In genomic region chr5:1292139-1292538, GRCh38 we compare ENCODE assay signal across 18 cellular contexts. TPM values are rescaled to one million over a fixed set of nuclear protein-coding genes. Genes with fewer than 3 reads are reported as not detected.
DNase-seq lines count a peak whose midpoint lies in the region; ATAC-seq, FAIRE-seq and TF ChIP-seq lines count a peak whose summit lies in the region.
"Had no signal": no experiment of that assay in that cellular context is flagged by ENCODE, and none has a peak within 500 bp of the region (broad histone marks: within the 10 kb centered on the region; RNA-seq: fewer than 3 reads in every experiment).

No MANE protein-coding gene starts in this region.

- in situ Hi-C loops in GM12878 (cut with MboI), result no loop called here

- no peak overlapping the region for H2AK5ac ChIP-seq in H9 (ENCODE audit: insufficient read length, low read length)

- no peaks in the 10 kb centered on the region for H3K4me1 Mint-ChIP-seq in H9

- H3K18ac ChIP-seq in H9 (ENCODE audit: insufficient read length, low read depth, low read length), result no peak overlapping the region

- POLR2A ChIA-PET in GM12878 (lab: Charles Lee), result no interaction called here

- peaks cover 12% of the 10 kb centered on the region for H3K27me3 Mint-ChIP-seq in H9 (ENCODE audit: low read depth)

- H2BK20ac ChIP-seq in H9 (ENCODE audit: low read depth, low read length, poor library complexity, severe bottlenecking), result no peak overlapping the region

- RAD21 ChIA-PET in GM12878 (lab: Charles Lee; ENCODE audit: unreplicated experiment), result no interaction called here

- TF ChIP-seq CTCF in H9 (conservative IDR thresholded peaks at IDR 0.05) (no peak), GM12878 (IDR thresholded peaks at IDR 0.05 in 2 of 3, conservative IDR thresholded peaks at IDR 0.05 in 1 of 3; ENCODE audit: control insufficient read depth in 2 of 3, extremely low read depth in 1 of 3, insufficient read depth in 1 of 3, low read depth in 3 of 3, low read length in 3 of 3) (peak in 1 of 3 experiments; percentile 3; a peak in 2 of 6 replicates), sigmoid colon (IDR thresholded peaks at IDR 0.05) (no peak)

- H3K56ac ChIP-seq in H9 (ENCODE audit: insufficient read length, low read depth, low read length), result no peak overlapping the region

- H2BK15ac ChIP-seq in H9 (ENCODE audit: low read depth, low read length), result no peak overlapping the region

- peaks cover 2% of the 10 kb centered on the region for H3K79me1 ChIP-seq in H9 (ENCODE audit: insufficient read depth, low read depth, low read length, poor library complexity, severe bottlenecking)

- no peak overlapping the region for H4K8ac ChIP-seq in H9 (replicated peaks; ENCODE audit: insufficient read length, low read depth, low read length)

- H3K36me3 Mint-ChIP-seq in H9 (ENCODE audit: insufficient read depth in 1 of 3, low read depth in 3 of 3), result peaks cover 7 to 22% (median 15%) of the 10 kb centered on the region in 3 experiments

- TF ChIP-seq RAD21 in GM12878 (IDR thresholded peaks at IDR 0.05; ENCODE audit: insufficient read depth, low read depth, low read length), result no peak

- H2BK12ac ChIP-seq in H9 (ENCODE audit: insufficient read length, low read depth, low read length), result no peak overlapping the region

- H3K23me2 ChIP-seq in H9 (ENCODE audit: insufficient read length, low read depth, low read length, poor library complexity, severe bottlenecking), result peaks cover 12% of the 10 kb centered on the region

- no peak overlapping the region for H3T11ph ChIP-seq in H9 (ENCODE audit: low read length)

- H3K27ac ChIP-seq in H9 (ENCODE audit: insufficient read length, low read depth, low read length) (no peak overlapping the region), GM12878 (ENCODE audit: control insufficient read depth, insufficient read depth) (no peak overlapping the region), sigmoid colon (no peak overlapping the region)
- H3K27ac ChIP-seq: body of pancreas, left ventricle myocardium inferior, right lobe of liver had no signal

- H3K4me1 ChIP-seq in H9 (ENCODE audit: insufficient read depth, low read length), result no peaks in the 10 kb centered on the region
- H3K4me1 ChIP-seq in GM12878 (ENCODE audit: control insufficient read depth, insufficient read depth, low read length), result no peaks in the 10 kb centered on the region
- H3K4me1 ChIP-seq in sigmoid colon, result peaks cover 0 to 9% (median 0%) of the 10 kb centered on the region in 4 donors

- TSS peak; percentile 75 for BruUV-seq in GM12878 (replicated peaks; lab: Mats Ljungman, UMichigan)

- no CpG with 5 or more reads among the region's 6 CpGs for WGBS in H9 (ENCODE audit: extremely low coverage, insufficient read length, low lambda C conversion rate)
- WGBS in GM12878 (ENCODE audit: insufficient coverage, insufficient replicate concordance, low lambda C conversion rate, missing lambda C conversion rate), result 76% methylated on average over 6 of the region's 6 CpGs
- 15 to 56% methylated on average over 6 of the region's 6 CpGs for WGBS in sigmoid colon, 2 donors

- H4K91ac ChIP-seq in H9 (ENCODE audit: insufficient read length, low read depth, low read length), result no peak overlapping the region

- no peak overlapping the region for H3K23ac ChIP-seq in H9 (ENCODE audit: insufficient read length, low read depth, low read length)

- H3K9me3 ChIP-seq in H9 (ENCODE audit: control insufficient read depth, low read depth, low read length), result no peaks in the 10 kb centered on the region
- H3K9me3 ChIP-seq in GM12878 (replicated peaks; ENCODE audit: control insufficient read depth, insufficient read depth, low read length), result peaks cover 3% of the 10 kb centered on the region; the same call in 1 of the 3 replicates
- H3K9me3 ChIP-seq in sigmoid colon, result no peaks in the 10 kb centered on the region
- H3K9me3 ChIP-seq: body of pancreas, Peyer's patch, right lobe of liver had no signal

- TF ChIP-seq EP300 in GM12878 (IDR thresholded peaks at IDR 0.05; ENCODE audit: borderline replicate concordance in 1 of 2, control insufficient read depth in 1 of 2, low read depth in 2 of 2, low read length in 2 of 2), result no peak
- TF ChIP-seq EP300 in sigmoid colon (IDR thresholded peaks at IDR 0.05), result no peak

- H3K27ac Mint-ChIP-seq in H9, result no peak overlapping the region; a peak in 1 of 7 replicates
- H3K27ac Mint-ChIP-seq: activated CD4-positive, alpha-beta memory T cell treated with anti-CD3 and anti-CD28 coated beads, Interleukin-2, amount 10 ng/mL, durations not matched to agents 7 days and 5 days had no signal

- intact Hi-C loops in GM12878 (cut with micrococcal nuclease; ENCODE audit: unreplicated experiment) (no loop called here), sigmoid colon (cut with DNase I) (no loop called here)

- no peak overlapping the region for H3K4ac ChIP-seq in H9 (ENCODE audit: low read depth, low read length)

- ATAC-seq in GM12878, result no peak
- ATAC-seq: body of pancreas had no signal

- CTCF ChIA-PET in GM12878 (lab: Yijun Ruan, JAX), result no interaction called here

- H3K4me2 ChIP-seq in H9 (ENCODE audit: insufficient read depth, insufficient read length, low read length) (no peak overlapping the region), GM12878 (ENCODE audit: control insufficient read depth, insufficient read depth) (no peak overlapping the region)

- H2BK120ac ChIP-seq in H9 (ENCODE audit: low read depth, low read length, poor library complexity, severe bottlenecking), result no peak overlapping the region

- no peaks in the 10 kb centered on the region for H3K79me2 ChIP-seq in H9 (ENCODE audit: insufficient read depth, low read length)
- no peaks in the 10 kb centered on the region for H3K79me2 ChIP-seq in GM12878 (ENCODE audit: control insufficient read depth, insufficient read depth, low read length)

- no peak overlapping the region for H3K14ac ChIP-seq in H9 (ENCODE audit: insufficient read depth, low read length)

- H3K27me3 ChIP-seq in H9 (ENCODE audit: insufficient read depth, low read length) (no peaks in the 10 kb centered on the region), GM12878 (replicated peaks in 1 of 2; ENCODE audit: control insufficient read depth in 2 of 2, insufficient read depth in 2 of 2, low read length in 1 of 2) (no peaks in the 10 kb centered on the region), sigmoid colon (peaks cover 14 to 62% (median 37%) of the 10 kb centered on the region in 3 donors)

- H2AFZ ChIP-seq in H9 (ENCODE audit: low read length), result no peak overlapping the region
- H2AFZ ChIP-seq in GM12878 (ENCODE audit: control insufficient read depth, low read depth, low read length), result no peak overlapping the region

- no peak overlapping the region for H4K5ac ChIP-seq in H9 (ENCODE audit: insufficient read length, low read depth, low read length)

- no peak overlapping the region for H3K4me3 ChIP-seq in GM12878
- no peak overlapping the region for H3K4me3 ChIP-seq in sigmoid colon
- H3K4me3 ChIP-seq: body of pancreas, left ventricle myocardium inferior, Peyer's patch, right lobe of liver had no signal

- SMC1A ChIA-PET in GM12878 (lab: Charles Lee; ENCODE audit: uncharacterized antibody, unreplicated experiment), result no interaction called here

- peak; percentile 50 for DNase-seq in activated CD8-positive, alpha-beta memory T cell treated with anti-CD3 and anti-CD28 coated beads for 24 hours
- no peak for DNase-seq in activated CD8-positive, alpha-beta memory T cell treated with anti-CD3 and anti-CD28 coated beads, Interleukin-2, amount 50 U/mL, for 4 hours
- DNase-seq in H9, result peak; percentile 21
- DNase-seq in GM12878 (ENCODE audit: low read depth, low spot score), result no peak
- peak; percentile 41 for DNase-seq in sigmoid colon
- DNase-seq in NCI-H1105 treated with DMSO at 0.1 percent for 48 hours (lab: John Stamatoyannopoulos, UW), result no peak
- no peak for DNase-seq in KG1 (lab: John Stamatoyannopoulos, UW)
- DNase-seq in NK-92 treated with Interleukin-12 subunit alpha and Interleukin-12 subunit beta, amount 100 ng/mL, for 24 hours (lab: John Stamatoyannopoulos, UW), result no peak
- DNase-seq: activated CD4-positive, alpha-beta memory T cell treated with anti-CD3 and anti-CD28 coated beads, Interleukin-2, amount 10 ng/mL, durations not matched to agents 7 days and 5 days; body of pancreas; cortex of kidney; foreskin melanocyte; left ventricle myocardium inferior; NCI-H2029 treated with DMSO at 0.1 percent for 48 hours; NCI-H524 treated with DMSO at 0.1 percent for 48 hours; stimulated activated CD4-positive, alpha-beta T cell treated with anti-CD3 and anti-CD28 coated beads, Interleukin-1b, Interleukin-23, amount 100 ng/mL, for 48 hours had no signal

- no peak for FAIRE-seq in GM12878 (lab: Jason Lieb, UNC)

- H2BK5ac ChIP-seq in H9 (ENCODE audit: insufficient read length, low read length), result no peak overlapping the region

- TF ChIP-seq POLR2A in GM12878 (IDR thresholded peaks at IDR 0.05; ENCODE audit: low read depth, low read length), result no peak
- TF ChIP-seq POLR2A in sigmoid colon (IDR thresholded peaks at IDR 0.05), result no peak

- no peak overlapping the region for H3K9ac ChIP-seq in H9 (ENCODE audit: extremely low read depth, insufficient read length, low read length)
- no peak overlapping the region for H3K9ac ChIP-seq in GM12878 (ENCODE audit: control insufficient read depth, insufficient read depth, low read length)

- no peaks in the 10 kb centered on the region for H3K9me3 Mint-ChIP-seq in H9

- H4K20me1 ChIP-seq in H9 (ENCODE audit: control insufficient read depth, insufficient read depth, insufficient read length) (no peaks in the 10 kb centered on the region), GM12878 (ENCODE audit: control insufficient read depth, insufficient read depth) (no peaks in the 10 kb centered on the region)

- no peak overlapping the region; a peak in 1 of 5 replicates for H3K4me3 Mint-ChIP-seq in H9
- H3K4me3 Mint-ChIP-seq: activated CD4-positive, alpha-beta memory T cell treated with anti-CD3 and anti-CD28 coated beads, Interleukin-2, amount 10 ng/mL, durations not matched to agents 7 days and 5 days had no signal

- no peaks in the 10 kb centered on the region; a peak in 2 of 4 replicates for H3K36me3 ChIP-seq in GM12878 (ENCODE audit: control insufficient read depth in 2 of 2, insufficient read depth in 2 of 2, low read length in 1 of 2)
- H3K36me3 ChIP-seq in sigmoid colon, result no peaks in the 10 kb centered on the region
- H3K36me3 ChIP-seq: left ventricle myocardium inferior, Peyer's patch, right lobe of liver had no signal

RNA-seq across cellular contexts. Expression of gene TERT, which starts 2.7 kb away (rescaled TPM):
- total RNA-seq in H9 (2021) (13.3 and 15.5 TPM in 2 replicates), GM12878 (2014; rRNA removed) (8.6 and 9.0 TPM in 2 replicates), GM12878 (2014; rRNA removed; fragmentation: Illumina TruSeq; extraction: Trizol) (3.4 and 3.5 TPM in 2 replicates), GM12878 (2021) (14.8 and 21.5 TPM in 2 replicates), sigmoid colon (not detected)
- 29.3 and 36.2 TPM in 2 replicates for total RNA-seq in GM12878 (2013; cell fraction: nucleolus; rRNA removed)
- 0.05 TPM for polyA plus RNA-seq in GM12878 (2011; ENCODE audit: low read depth)
- polyA plus RNA-seq in GM12878 (2011; rRNA removed) (2.4 and 3.8 TPM in 2 replicates), GM12878 (2014; fragmentation: Illumina TruSeq; extraction: Trizol) (0.57 and 2.4 TPM in 2 replicates), GM12878 (2014; fragmentation: Nextera tagmentation; extraction: Ambion mirVana) (under 1 TPM; 0.08 to 0.55 TPM), GM12878 (2014; rRNA removed) (17.4 and 17.8 TPM in 2 replicates), GM12878 (2016; fragmentation: Nextera tagmentation; extraction: Ambion mirVana) (1 to 10 TPM; 6.1 to 6.5 TPM), sigmoid colon (1 to 10 TPM in 1 of 3 donors, not detected in 2; 2.9 TPM)
- 4.6 and 8.2 TPM in 2 replicates for polyA plus RNA-seq in GM12878 (2011; cell fraction: cytosol; rRNA removed)
- polyA plus RNA-seq in GM12878 (2011; cell fraction: nucleus; rRNA removed), result 52.7 and 80.1 TPM in 2 replicates
- 0.95 and 1.0 TPM in 2 replicates for polyA plus RNA-seq in GM12878 (2012)
- 1.9 and 5.6 TPM in 2 replicates for polyA minus RNA-seq in GM12878 (2011; rRNA and poly(A)+ RNA removed)
- polyA minus RNA-seq in GM12878 (2011; cell fraction: cytosol; rRNA and poly(A)+ RNA removed), result 3.5 and 6.3 TPM in 2 replicates
- 10.5 and 15.5 TPM in 2 replicates for polyA minus RNA-seq in GM12878 (2011; cell fraction: nucleus; rRNA and poly(A)+ RNA removed)
- total RNA-seq: body of pancreas, left ventricle myocardium inferior, right lobe of liver had no signal

RNA-seq across cellular contexts. Expression of gene CLPTM1L, which starts 52.8 kb away (rescaled TPM):
- total RNA-seq in H9 (2021), result 104 and 108 TPM in 2 replicates
- 93.2 and 118 TPM in 2 replicates for total RNA-seq in GM12878 (2013; cell fraction: nucleolus; rRNA removed)
- 266 and 278 TPM in 2 replicates for total RNA-seq in GM12878 (2014; rRNA removed)
- 142 and 171 TPM in 2 replicates for total RNA-seq in GM12878 (2014; rRNA removed; fragmentation: Illumina TruSeq; extraction: Trizol)
- 140 and 147 TPM in 2 replicates for total RNA-seq in GM12878 (2021)
- polyA plus RNA-seq in GM12878 (2011; ENCODE audit: low read depth), result 72.4 TPM
- polyA plus RNA-seq in GM12878 (2011; rRNA removed), result 80.8 and 124 TPM in 2 replicates
- 135 and 191 TPM in 2 replicates for polyA plus RNA-seq in GM12878 (2011; cell fraction: cytosol; rRNA removed)
- polyA plus RNA-seq in GM12878 (2011; cell fraction: nucleus; rRNA removed), result 148 and 184 TPM in 2 replicates
- polyA plus RNA-seq in GM12878 (2012), result 82.8 and 110 TPM in 2 replicates
- polyA plus RNA-seq in GM12878 (2014; fragmentation: Illumina TruSeq; extraction: Trizol), result 87.8 and 163 TPM in 2 replicates
- 10 to 100 TPM in 1 of 2 experiments, 1 to 10 TPM in 1; 2.9 to 22.8 TPM for polyA plus RNA-seq in GM12878 (2014; fragmentation: Nextera tagmentation; extraction: Ambion mirVana)
- 195 and 219 TPM in 2 replicates for polyA plus RNA-seq in GM12878 (2014; rRNA removed)
- polyA plus RNA-seq in GM12878 (2016; fragmentation: Nextera tagmentation; extraction: Ambion mirVana), result 10 to 100 TPM; 34.2 to 39.9 TPM
- 125 and 188 TPM in 2 replicates for polyA minus RNA-seq in GM12878 (2011; rRNA and poly(A)+ RNA removed)
- polyA minus RNA-seq in GM12878 (2011; cell fraction: cytosol; rRNA and poly(A)+ RNA removed), result 55.8 and 65.4 TPM in 2 replicates
- 43.2 and 68.0 TPM in 2 replicates for polyA minus RNA-seq in GM12878 (2011; cell fraction: nucleus; rRNA and poly(A)+ RNA removed)
- 10 to 100 TPM; 49.5 to 67.8 (median 58.9) TPM for total RNA-seq in sigmoid colon
- 10 to 100 TPM; 33.1 to 90.5 (median 33.6) TPM for polyA plus RNA-seq in sigmoid colon

Comparison
In these comparisons a context has a peak if more than half of its experiments do, and no peak if none do; other contexts are left out.
1. DNase-seq: peak in activated CD8-positive, alpha-beta memory T cell treated with anti-CD3 and anti-CD28 coated beads for 24 hours (single experiment), H9 (single experiment) and sigmoid colon (single experiment); none in activated CD8-positive, alpha-beta memory T cell treated with anti-CD3 and anti-CD28 coated beads, Interleukin-2, amount 50 U/mL, for 4 hours (single experiment), GM12878 (single experiment), NCI-H1105 treated with DMSO at 0.1 percent for 48 hours (single experiment), KG1 (single experiment) and NK-92 treated with Interleukin-12 subunit alpha and Interleukin-12 subunit beta, amount 100 ng/mL, for 24 hours (single experiment).
2. RNA of gene TERT, which starts 2.7 kb away (total RNA-seq): 13.3 to 15.5 TPM in H9 and 3.4 to 36.2 TPM in GM12878; not detected in sigmoid colon; every median in the first group is over 4 times any median in the second.